ENCODE assay signal across 16 cellular contexts in the genomic region with DNA sequence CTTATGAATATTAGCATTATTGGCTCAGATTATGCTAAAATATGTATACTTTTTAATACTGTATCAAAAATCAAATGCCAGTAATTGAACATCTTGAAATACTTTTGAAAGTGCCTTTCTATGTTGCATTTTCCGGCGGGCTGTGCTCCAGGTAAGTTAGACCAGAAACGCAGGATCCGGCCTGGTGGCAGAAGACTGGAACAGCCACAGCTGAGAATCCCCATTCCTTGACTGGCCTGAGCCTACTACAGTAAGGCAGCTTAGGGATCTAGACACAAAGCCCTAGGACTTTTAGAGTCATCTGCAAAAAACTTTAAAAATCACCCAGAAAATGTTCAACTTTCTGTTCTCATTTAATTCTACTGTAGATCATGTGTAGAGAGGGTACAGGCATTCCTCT.
"Had no signal": no experiment of that assay in that cellular context is flagged by ENCODE, and none has a peak within 500 bp of the region (broad histone marks: within the 10 kb centered on the region; RNA-seq: fewer than 3 reads in every experiment).

No MANE protein-coding gene starts in this region.

- H3K4me3 Mint-ChIP-seq: activated CD4-positive, alpha-beta T cell treated with anti-CD3 and anti-CD28 coated beads for 36 hours; activated naive CD8-positive, alpha-beta T cell; immature natural killer cell; naive thymus-derived CD8-positive, alpha-beta T cell; stimulated activated effector memory CD8-positive, alpha-beta T cell treated with anti-CD3 and anti-CD28 coated beads, Interleukin-12 subunit alpha, Interleukin-12 subunit beta, amount 100 ng/mL, for 72 hours had no signal

- DNase-seq: activated CD4-positive, alpha-beta T cell treated with anti-CD3 and anti-CD28 coated beads for 36 hours; activated CD4-positive, alpha-beta T cell treated with anti-CD3 and anti-CD28 coated beads, Interleukin-2, amount 50 U/mL, for 48 hours; activated T-cell treated with anti-CD3 and anti-CD28 coated beads for 4 hours; amniotic stem cell; dermis blood vessel endothelial cell; foreskin melanocyte; immature natural killer cell; naive thymus-derived CD8-positive, alpha-beta T cell; pancreas; stimulated activated CD4-positive, alpha-beta T cell treated with anti-CD3 and anti-CD28 coated beads, Interleukin-4, amount 100 ng/mL, for 24 hours; stomach; testis; upper lobe of right lung had no signal

- H3K4me1 Mint-ChIP-seq: activated CD4-positive, alpha-beta T cell treated with anti-CD3 and anti-CD28 coated beads for 36 hours; immature natural killer cell; naive thymus-derived CD8-positive, alpha-beta T cell; stimulated activated effector memory CD8-positive, alpha-beta T cell treated with anti-CD3 and anti-CD28 coated beads, Interleukin-12 subunit alpha, Interleukin-12 subunit beta, amount 100 ng/mL, for 72 hours had no signal

- H3K27me3 Mint-ChIP-seq: activated CD4-positive, alpha-beta T cell treated with anti-CD3 and anti-CD28 coated beads for 36 hours; activated naive CD8-positive, alpha-beta T cell; naive thymus-derived CD8-positive, alpha-beta T cell had no signal

- ATAC-seq: activated CD4-positive, alpha-beta T cell treated with anti-CD3 and anti-CD28 coated beads for 36 hours; naive thymus-derived CD8-positive, alpha-beta T cell; pancreas; sciatic nerve; stimulated activated effector memory CD8-positive, alpha-beta T cell treated with anti-CD3 and anti-CD28 coated beads, Interleukin-12 subunit alpha, Interleukin-12 subunit beta, amount 100 ng/mL, for 72 hours; upper lobe of right lung had no signal

- H3K36me3 Mint-ChIP-seq: activated naive CD8-positive, alpha-beta T cell; immature natural killer cell; naive thymus-derived CD8-positive, alpha-beta T cell; stimulated activated effector memory CD8-positive, alpha-beta T cell treated with anti-CD3 and anti-CD28 coated beads, Interleukin-12 subunit alpha, Interleukin-12 subunit beta, amount 100 ng/mL, for 72 hours had no signal

- H3K27ac Mint-ChIP-seq: activated CD4-positive, alpha-beta T cell treated with anti-CD3 and anti-CD28 coated beads for 36 hours; activated naive CD8-positive, alpha-beta T cell; immature natural killer cell; naive thymus-derived CD8-positive, alpha-beta T cell; stimulated activated effector memory CD8-positive, alpha-beta T cell treated with anti-CD3 and anti-CD28 coated beads, Interleukin-12 subunit alpha, Interleukin-12 subunit beta, amount 100 ng/mL, for 72 hours had no signal
